In genomic region chr22:38699784-38700183, GRCh38 we compare ENCODE assay signal across 6 cellular contexts. TPM values are rescaled to one million over a fixed set of nuclear protein-coding genes. Genes with fewer than 3 reads are reported as not detected.
DNase-seq lines count a peak whose midpoint lies in the region; ATAC-seq and TF ChIP-seq lines count a peak whose summit lies in the region.

No MANE protein-coding gene starts in this region.

- H3K27me3 Mint-ChIP-seq in osteocyte (ENCODE audit: unreplicated experiment) = no peaks in the 10 kb centered on the region

- no peaks in the 10 kb centered on the region for H3K9me3 Mint-ChIP-seq in osteocyte (ENCODE audit: unreplicated experiment)

- TF ChIP-seq POLR2A in GM18505 (IDR thresholded peaks at IDR 0.05; ENCODE audit: borderline replicate concordance, extremely low read depth, insufficient read depth, insufficient read length) = no peak

- TF ChIP-seq CTCF in LNCaP clone FGC (IDR thresholded peaks at IDR 0.05; ENCODE audit: control insufficient read depth, extremely low read depth, insufficient read depth) = no peak
- TF ChIP-seq CTCF in choroid plexus epithelial cell (conservative IDR thresholded peaks at IDR 0.05; ENCODE audit: low read depth, low read length) = peak; percentile 20
- peak; percentile 14 for TF ChIP-seq CTCF in osteocyte (IDR thresholded peaks at IDR 0.05)

- no peak for DNase-seq in LNCaP clone FGC (ENCODE audit: low read depth)
- peak; percentile 64 for DNase-seq in choroid plexus epithelial cell (ENCODE audit: low read depth)
- no peak for DNase-seq in osteocyte (ENCODE audit: extremely low spot score, unreplicated experiment)

- H3K36me3 Mint-ChIP-seq in osteocyte (ENCODE audit: unreplicated experiment) = peaks cover 2% of the 10 kb centered on the region

- no peak for ATAC-seq in HG02623 (IDR thresholded peaks at IDR 0.05; ENCODE audit: unreplicated experiment)
- no peak for ATAC-seq in GM18505 (IDR thresholded peaks at IDR 0.05; ENCODE audit: unreplicated experiment)
- no peak for ATAC-seq in GM18520 (IDR thresholded peaks at IDR 0.05; ENCODE audit: unreplicated experiment)

- peaks cover 55% of the 10 kb centered on the region for H3K4me1 Mint-ChIP-seq in osteocyte (ENCODE audit: unreplicated experiment)

- H3K4me3 ChIP-seq in LNCaP clone FGC (ENCODE audit: low read depth, low read length) (peak overlapping the region; percentile 77), choroid plexus epithelial cell (ENCODE audit: low read depth, low read length) (peak overlapping the region; percentile 82)

- peak overlapping the region; percentile 91 for H3K4me3 Mint-ChIP-seq in osteocyte (ENCODE audit: unreplicated experiment)

- peak overlapping the region; percentile 94 for H3K27ac Mint-ChIP-seq in osteocyte (ENCODE audit: unreplicated experiment)

RNA-seq across cellular contexts. Expression of gene JOSD1, which starts 1.0 kb away (rescaled TPM):
- total RNA-seq in osteocyte = 78.6 and 85.5 TPM in 2 replicates

RNA-seq across cellular contexts. Expression of gene GTPBP1, which starts 6.0 kb away (rescaled TPM):
- total RNA-seq in osteocyte = 67.4 and 68.8 TPM in 2 replicates

RNA-seq across cellular contexts. Expression of gene TOMM22, which starts 18.0 kb away (rescaled TPM):
- total RNA-seq in osteocyte = 60.7 and 61.0 TPM in 2 replicates

RNA-seq across cellular contexts. Expression of gene CBY1, which starts 43.3 kb away (rescaled TPM):
- 38.3 and 41.0 TPM in 2 replicates for total RNA-seq in osteocyte

RNA-seq across cellular contexts. Expression of gene FAM227A, which starts 43.6 kb away (rescaled TPM):
- 2.7 and 3.5 TPM in 2 replicates for total RNA-seq in osteocyte
